Comparison of ENCODE assay signal across 24 cellular contexts in genomic region chr15:39106913-39107312, GRCh38.
"Had no signal": no experiment of that assay in that cellular context is flagged by ENCODE, and none has a peak within 500 bp of the region (broad histone marks: within the 10 kb centered on the region; RNA-seq: fewer than 3 reads in every experiment).

No MANE protein-coding gene starts in this region.

- H3K36me3 ChIP-seq: colonic mucosa, esophagus squamous epithelium, gastrocnemius medialis, heart right ventricle, left lung, lower lobe of right lung had no signal

- H3K4me1 ChIP-seq: colonic mucosa, esophagus squamous epithelium, gastrocnemius medialis, heart right ventricle, left lung, lower lobe of right lung had no signal

- DNase-seq: colonic mucosa; cortex of kidney; effector CD8-positive, alpha-beta T cell; effector memory CD8-positive, alpha-beta T cell; endodermal cell; erythroblast; esophagus squamous epithelium; foreskin melanocyte; gastrocnemius medialis; glutamatergic neuron; head of caudate nucleus; heart right ventricle; hippocampal formation; left cardiac atrium; left lung; left ventricle myocardium superior; lower lobe of right lung; mesenchymal stem cell; mucosa of descending colon; naive B cell had no signal

- H3K27me3 ChIP-seq: colonic mucosa, esophagus squamous epithelium, gastrocnemius medialis, heart right ventricle, left lung had no signal

- H3K4me1 Mint-ChIP-seq: endodermal cell, naive B cell had no signal

- H3K9me3 ChIP-seq: colonic mucosa, esophagus squamous epithelium, gastrocnemius medialis, heart right ventricle, left lung, lower lobe of right lung, mucosa of descending colon had no signal

- H3K4me3 ChIP-seq: colonic mucosa, esophagus squamous epithelium, gastrocnemius medialis, heart right ventricle, left lung, lower lobe of right lung, mucosa of descending colon had no signal

- H3K27ac ChIP-seq: colonic mucosa, epithelial cell of prostate, esophagus squamous epithelium, gastrocnemius medialis, heart right ventricle, left lung, lower lobe of right lung had no signal

- H3K27ac Mint-ChIP-seq: dendritic cell treated with granulocyte-macrophage colony-stimulating factor and Interleukin-4, amounts not matched to agents 40 ng/mL and 50 ng/mL, for 4 days; effector memory CD8-positive, alpha-beta T cell; endodermal cell; mesothelial cell of epicardium; naive B cell had no signal

- H3K27me3 Mint-ChIP-seq: dendritic cell treated with granulocyte-macrophage colony-stimulating factor and Interleukin-4, amounts not matched to agents 40 ng/mL and 50 ng/mL, for 4 days had no signal

- ATAC-seq: effector memory CD8-positive, alpha-beta T cell; esophagus mucosa; gastrocnemius medialis; heart right ventricle; left cardiac atrium; left lung; left ventricle myocardium superior; lower lobe of right lung; mucosa of descending colon had no signal

- H3K9me3 Mint-ChIP-seq: endodermal cell had no signal

- H3K36me3 Mint-ChIP-seq: mesothelial cell of epicardium, naive B cell had no signal

- H3K4me3 Mint-ChIP-seq: dendritic cell treated with granulocyte-macrophage colony-stimulating factor and Interleukin-4, amounts not matched to agents 40 ng/mL and 50 ng/mL, for 4 days; effector memory CD8-positive, alpha-beta T cell; endodermal cell; mesothelial cell of epicardium; naive B cell had no signal
